In genomic region chr2:133801956-133802355, GRCh38 we compare ENCODE assay signal across 14 cellular contexts.
"Had no signal": no experiment of that assay in that cellular context is flagged by ENCODE, and none has a peak within 500 bp of the region (broad histone marks: within the 10 kb centered on the region; RNA-seq: fewer than 3 reads in every experiment).

No MANE protein-coding gene starts in this region.

- DNase-seq: activated gamma-delta T cell; dermis blood vessel endothelial cell; effector memory CD4-positive, alpha-beta T cell; esophagus squamous epithelium; heart right ventricle; left lung; mammary epithelial cell; midbrain; nephron progenitor cell; occipital lobe; stimulated activated CD4-positive, alpha-beta T cell treated with anti-CD3 and anti-CD28 coated beads, Interleukin-2, amount 100 ng/mL, for 24 hours; stimulated activated naive CD8-positive, alpha-beta T cell treated with anti-CD3 and anti-CD28 coated beads, Interleukin-15, Interleukin-2, amounts not matched to agents 100 U/mL and 50 U/mL, for 24 hours; tibial artery had no signal

- ATAC-seq: activated CD4-positive, CD25-positive, alpha-beta regulatory T cell treated with anti-CD3 and anti-CD28 coated beads, Interleukin-2, amount 50 U/mL, for 24 hours; heart right ventricle; left lung; stimulated activated naive CD8-positive, alpha-beta T cell treated with anti-CD3 and anti-CD28 coated beads, Interleukin-15, Interleukin-2, amounts not matched to agents 100 U/mL and 50 U/mL, for 24 hours had no signal
